ENCODE assay signal across 1 cellular context in genomic region chr5:143061161-143061945, GRCh38.
TF ChIP-seq lines count a peak whose summit lies in the region.

No MANE protein-coding gene starts in this region.

TF ChIP-seq in HEK293, 187 proteins besides CTCF, POLR2A, EP300 and RAD21 (continued from another document):
- TF ChIP-seq, protein P1, sequence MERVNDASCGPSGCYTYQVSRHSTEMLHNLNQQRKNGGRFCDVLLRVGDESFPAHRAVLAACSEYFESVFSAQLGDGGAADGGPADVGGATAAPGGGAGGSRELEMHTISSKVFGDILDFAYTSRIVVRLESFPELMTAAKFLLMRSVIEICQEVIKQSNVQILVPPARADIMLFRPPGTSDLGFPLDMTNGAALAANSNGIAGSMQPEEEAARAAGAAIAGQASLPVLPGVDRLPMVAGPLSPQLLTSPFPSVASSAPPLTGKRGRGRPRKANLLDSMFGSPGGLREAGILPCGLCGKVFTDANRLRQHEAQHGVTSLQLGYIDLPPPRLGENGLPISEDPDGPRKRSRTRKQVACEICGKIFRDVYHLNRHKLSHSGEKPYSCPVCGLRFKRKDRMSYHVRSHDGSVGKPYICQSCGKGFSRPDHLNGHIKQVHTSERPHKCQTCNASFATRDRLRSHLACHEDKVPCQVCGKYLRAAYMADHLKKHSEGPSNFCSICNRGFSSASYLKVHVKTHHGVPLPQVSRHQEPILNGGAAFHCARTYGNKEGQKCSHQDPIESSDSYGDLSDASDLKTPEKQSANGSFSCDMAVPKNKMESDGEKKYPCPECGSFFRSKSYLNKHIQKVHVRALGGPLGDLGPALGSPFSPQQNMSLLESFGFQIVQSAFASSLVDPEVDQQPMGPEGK (tag by site-specific recombination; IDR thresholded peaks at IDR 0.05): no peak
- TF ChIP-seq, protein P2, sequence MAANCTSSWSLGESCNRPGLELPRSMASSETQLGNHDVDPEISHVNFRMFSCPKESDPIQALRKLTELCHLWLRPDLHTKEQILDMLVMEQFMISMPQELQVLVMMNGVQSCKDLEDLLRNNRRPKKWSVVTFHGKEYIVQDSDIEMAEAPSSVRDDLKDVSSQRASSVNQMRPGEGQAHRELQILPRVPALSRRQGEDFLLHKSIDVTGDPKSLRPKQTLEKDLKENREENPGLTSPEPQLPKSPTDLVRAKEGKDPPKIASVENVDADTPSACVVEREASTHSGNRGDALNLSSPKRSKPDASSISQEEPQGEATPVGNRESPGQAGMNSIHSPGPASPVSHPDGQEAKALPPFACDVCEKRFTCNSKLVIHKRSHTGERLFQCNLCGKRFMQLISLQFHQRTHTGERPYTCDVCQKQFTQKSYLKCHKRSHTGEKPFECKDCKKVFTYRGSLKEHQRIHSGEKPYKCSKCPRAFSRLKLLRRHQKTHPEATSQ (tag by site-specific recombination; IDR thresholded peaks at IDR 0.05): no peak
- TF ChIP-seq ZNF394 (tag by site-specific recombination; IDR thresholded peaks at IDR 0.05; ENCODE audit: borderline replicate concordance): no peak
